ENCODE assay signal across 8 cellular contexts in genomic region chr17:82037889-82038195, GRCh38. TPM values are rescaled to one million over a fixed set of nuclear protein-coding genes. Genes with fewer than 3 reads are reported as not detected.
A peak's percentile ranks its signal among the peaks of the same experiment; 100 is the strongest.
DNase-seq lines count a peak whose midpoint lies in the region; ATAC-seq and TF ChIP-seq lines count a peak whose summit lies in the region.

No MANE protein-coding gene starts in this region.

- H3K27ac Mint-ChIP-seq in activated CD8-positive, alpha-beta memory T cell treated with anti-CD3 and anti-CD28 coated beads, Interleukin-2, amount 10 ng/mL, durations not matched to agents 7 days and 5 days = peak overlapping the region; percentile 91

- H3K36me3 ChIP-seq in adipocyte (ENCODE audit: control insufficient read depth, insufficient read depth, low read length, severe bottlenecking) (no peaks in the 10 kb centered on the region), right lobe of liver (peaks cover 0 to 16% (median 0%) of the 10 kb centered on the region in 4 donors), thymus (ENCODE audit: control insufficient read depth, insufficient read depth) (no peaks in the 10 kb centered on the region)

- H3K27me3 Mint-ChIP-seq in activated CD8-positive, alpha-beta memory T cell treated with anti-CD3 and anti-CD28 coated beads, Interleukin-2, amount 10 ng/mL, durations not matched to agents 7 days and 5 days = no peaks in the 10 kb centered on the region

- H3K4me3 ChIP-seq in adipocyte (ENCODE audit: low read length) (peak overlapping the region; percentile 90), right lobe of liver (peak overlapping the region in 2 of 3 donors; percentile 29 to 81), thymus (ENCODE audit: low read length) (peak overlapping the region; percentile 68)

- TF ChIP-seq CTCF in right lobe of liver (IDR thresholded peaks at IDR 0.05) = no peak

- peaks cover 7% of the 10 kb centered on the region for H3K36me3 Mint-ChIP-seq in activated CD8-positive, alpha-beta memory T cell treated with anti-CD3 and anti-CD28 coated beads, Interleukin-2, amount 10 ng/mL, durations not matched to agents 7 days and 5 days

- peak overlapping the region; percentile 9 for H3K9ac ChIP-seq in adipocyte (ENCODE audit: low read length)

- peak overlapping the region in 2 of 3 donors; percentile 56 to 89 for H3K27ac ChIP-seq in right lobe of liver
- H3K27ac ChIP-seq in thymus (ENCODE audit: low read depth) = no peak overlapping the region

- no peak for ATAC-seq in activated CD8-positive, alpha-beta memory T cell treated with anti-CD3 and anti-CD28 coated beads, Interleukin-2, amount 10 ng/mL, durations not matched to agents 7 days and 5 days
- ATAC-seq in right lobe of liver (no peak), HG02973 (IDR thresholded peaks at IDR 0.05; ENCODE audit: unreplicated experiment) (no peak), GM18520 (IDR thresholded peaks at IDR 0.05; ENCODE audit: unreplicated experiment) (no peak)

- 4% methylated on average over 10 of the region's 10 CpGs for WGBS in right lobe of liver (ENCODE audit: insufficient coverage, low coverage, low lambda C conversion rate, missing lambda C conversion rate)
- 9% methylated on average over 10 of the region's 10 CpGs for WGBS in thymus

- no peak for DNase-seq in activated CD8-positive, alpha-beta memory T cell treated with anti-CD3 and anti-CD28 coated beads, Interleukin-2, amount 10 ng/mL, durations not matched to agents 7 days and 5 days
- DNase-seq in activated CD8-positive, alpha-beta memory T cell treated with anti-CD3 and anti-CD28 coated beads, Interleukin-2, amount 50 U/mL, for 4 hours = no peak
- DNase-seq in adipocyte (ENCODE audit: low read depth) (no peak), right lobe of liver (no peak), cerebellar nuclear complex (lab: John Stamatoyannopoulos, UW) (no peak)

- intact Hi-C loops in right lobe of liver (cut with DNase I) = loop anchor here (10.0 kb wide), 2 partner anchors 47 to 57 kb away; partner anchors contain the start of gene FASN (in 1 of the 2)

- peak overlapping the region; percentile 74 for H3K4me3 Mint-ChIP-seq in activated CD8-positive, alpha-beta memory T cell treated with anti-CD3 and anti-CD28 coated beads, Interleukin-2, amount 10 ng/mL, durations not matched to agents 7 days and 5 days

- peaks cover 8% of the 10 kb centered on the region for H3K4me1 ChIP-seq in adipocyte (ENCODE audit: control insufficient read depth, insufficient read depth, low read length)
- peaks cover 0 to 47% (median 16%) of the 10 kb centered on the region in 4 donors for H3K4me1 ChIP-seq in right lobe of liver
- H3K4me1 ChIP-seq in thymus (ENCODE audit: control insufficient read depth, insufficient read depth, low read length) = peaks cover 10% of the 10 kb centered on the region

- H3K27me3 ChIP-seq in adipocyte (replicated peaks; ENCODE audit: control insufficient read depth, insufficient read depth, low read length) = no peaks in the 10 kb centered on the region
- no peaks in the 10 kb centered on the region for H3K27me3 ChIP-seq in right lobe of liver
- no peaks in the 10 kb centered on the region for H3K27me3 ChIP-seq in thymus (ENCODE audit: control insufficient read depth, insufficient read depth)

- no peaks in the 10 kb centered on the region for H3K9me3 Mint-ChIP-seq in activated CD8-positive, alpha-beta memory T cell treated with anti-CD3 and anti-CD28 coated beads, Interleukin-2, amount 10 ng/mL, durations not matched to agents 7 days and 5 days (ENCODE audit: low read depth)

- CTCF ChIA-PET in activated CD8-positive, alpha-beta memory T cell treated with anti-CD3 and anti-CD28 coated beads, Interleukin-2, amount 10 ng/mL, durations not matched to agents 7 days and 5 days (lab: Charles Lee) = interaction anchor here (0.6 to 3.5 kb wide), 31 partner anchors 8 to 353 kb away, joined by 3 to 18 read pairs (median 5); partner anchors contain the start of genes CD7, CENPX, FASN and LRRC45

- H3K9me3 ChIP-seq in adipocyte (ENCODE audit: control insufficient read depth, low read length) (no peaks in the 10 kb centered on the region), right lobe of liver (no peaks in the 10 kb centered on the region), thymus (ENCODE audit: control insufficient read depth) (no peaks in the 10 kb centered on the region)

- TF ChIP-seq POLR2A in right lobe of liver (IDR thresholded peaks at IDR 0.05) = no peak

- H3K4me1 Mint-ChIP-seq in activated CD8-positive, alpha-beta memory T cell treated with anti-CD3 and anti-CD28 coated beads, Interleukin-2, amount 10 ng/mL, durations not matched to agents 7 days and 5 days = peaks cover 24% of the 10 kb centered on the region

RNA-seq across cellular contexts. Expression of gene DCXR, which starts 0.3 kb away (rescaled TPM):
- 100 to 1,000 TPM; 120 to 124 TPM for total RNA-seq in activated CD8-positive, alpha-beta memory T cell treated with anti-CD3 and anti-CD28 coated beads, Interleukin-2, amount 10 ng/mL, durations not matched to agents 7 days and 5 days
- 1,000 to 10,000 TPM in 2 of 6 experiments, 100 to 1,000 TPM in 4; 389 to 1,607 (median 735) TPM for total RNA-seq in right lobe of liver
- 101 TPM for polyA plus RNA-seq in thymus

RNA-seq across cellular contexts. Expression of gene RAC3, which starts 6.4 kb away (rescaled TPM):
- 1 to 10 TPM; 6.4 to 6.8 TPM for total RNA-seq in activated CD8-positive, alpha-beta memory T cell treated with anti-CD3 and anti-CD28 coated beads, Interleukin-2, amount 10 ng/mL, durations not matched to agents 7 days and 5 days
- 1 to 10 TPM; 3.4 to 9.0 (median 5.4) TPM for total RNA-seq in right lobe of liver
- 6.9 TPM for polyA plus RNA-seq in thymus

RNA-seq across cellular contexts. Expression of gene RFNG, which starts 13.8 kb away (rescaled TPM):
- total RNA-seq in activated CD8-positive, alpha-beta memory T cell treated with anti-CD3 and anti-CD28 coated beads, Interleukin-2, amount 10 ng/mL, durations not matched to agents 7 days and 5 days = 10 to 100 TPM; 20.9 to 23.0 TPM
- total RNA-seq in right lobe of liver = 10 to 100 TPM; 29.9 to 53.3 (median 43.7) TPM
- polyA plus RNA-seq in thymus = 45.4 TPM

RNA-seq across cellular contexts. Expression of gene GPS1, which starts 13.9 kb away (rescaled TPM):
- 100 to 1,000 TPM in 1 of 2 experiments, 10 to 100 TPM in 1; 92.4 to 106 TPM for total RNA-seq in activated CD8-positive, alpha-beta memory T cell treated with anti-CD3 and anti-CD28 coated beads, Interleukin-2, amount 10 ng/mL, durations not matched to agents 7 days and 5 days
- 10 to 100 TPM; 46.5 to 93.5 (median 62.1) TPM for total RNA-seq in right lobe of liver
- 98.3 TPM for polyA plus RNA-seq in thymus

RNA-seq across cellular contexts. Expression of gene LRRC45, which starts 14.7 kb away (rescaled TPM):
- total RNA-seq in activated CD8-positive, alpha-beta memory T cell treated with anti-CD3 and anti-CD28 coated beads, Interleukin-2, amount 10 ng/mL, durations not matched to agents 7 days and 5 days = 10 to 100 TPM; 45.4 to 61.6 TPM
- 10 to 100 TPM in 3 of 6 experiments, 1 to 10 TPM in 3; 4.9 to 15.6 (median 11.9) TPM for total RNA-seq in right lobe of liver
- 20.7 TPM for polyA plus RNA-seq in thymus
